Comparison of ENCODE assay signal across 8 cellular contexts in genomic region chr12:91381309-91381804, GRCh38.
DNase-seq lines count a peak whose midpoint lies in the region; ATAC-seq and TF ChIP-seq lines count a peak whose summit lies in the region.

No MANE protein-coding gene starts in this region.

- H3K27me3 ChIP-seq in mammary epithelial cell (ENCODE audit: insufficient read depth, low read length) = no peaks in the 10 kb centered on the region
- H3K27me3 ChIP-seq in iPS-18a (ENCODE audit: control insufficient read depth, insufficient read depth, low read length) = no peaks in the 10 kb centered on the region
- H3K27me3 ChIP-seq in sigmoid colon = no peaks in the 10 kb centered on the region

- CTCF ChIA-PET in mammary epithelial cell (lab: Charles Lee; ENCODE audit: low non-redundant PET) = interaction anchor here (0.5 to 0.8 kb wide), 4 partner anchors 32 to 1243 kb away, joined by 4 to 15 read pairs (median 4); no protein-coding TSS in a partner anchor

- in situ Hi-C loops in mammary epithelial cell (cut with MboI; ENCODE audit: low sequenced_read_pairs in 2 of 2) = loop anchor here (25.0 kb wide), 4 partner anchors 756 to 1256 kb away; partner anchors contain the start of gene BTG1 (in 1 of the 2)

- no peak for DNase-seq in Right ventricle myocardium inferior (ENCODE audit: missing footprints)
- no peak for DNase-seq in cardiac septum (ENCODE audit: low spot score)
- peak; percentile 17 for DNase-seq in NCI-H460 (ENCODE audit: extremely low read depth, low read depth)
- peak; percentile 81 for DNase-seq in mammary epithelial cell
- DNase-seq in sigmoid colon = peak; percentile 80
- no peak for DNase-seq in NCI-H774 (lab: John Stamatoyannopoulos, UW)

- TF ChIP-seq EP300 in sigmoid colon (IDR thresholded peaks at IDR 0.05) = no peak

- H3K9me3 ChIP-seq in mammary epithelial cell (replicated peaks; ENCODE audit: insufficient read depth, low read length) (no peaks in the 10 kb centered on the region), iPS-18a (ENCODE audit: control insufficient read depth, low read depth, low read length) (no peaks in the 10 kb centered on the region), sigmoid colon (no peaks in the 10 kb centered on the region)

- 15% methylated on average over 11 of the region's 11 CpGs for WGBS in mammary epithelial cell (ENCODE audit: low coverage, missing lambda C conversion rate)
- 25 to 71% methylated on average over 11 of the region's 11 CpGs for WGBS in sigmoid colon, 2 donors

- dilution Hi-C loops in mammary epithelial cell (cut with HindIII; ENCODE audit: low sequenced_read_pairs) = no loop called here

- peaks cover 6% of the 10 kb centered on the region for H3K4me1 ChIP-seq in mammary epithelial cell (ENCODE audit: insufficient read depth, low read length)
- H3K4me1 ChIP-seq in iPS-18a (ENCODE audit: control insufficient read depth, low read depth, low read length) = peaks cover 37% of the 10 kb centered on the region
- H3K4me1 ChIP-seq in sigmoid colon = peaks cover 0 to 12% (median 8%) of the 10 kb centered on the region in 4 donors

- TF ChIP-seq CTCF in mammary epithelial cell (conservative IDR thresholded peaks at IDR 0.05 in 1 of 2, IDR thresholded peaks at IDR 0.05 in 1 of 2; ENCODE audit: extremely low read depth in 1 of 2, insufficient read depth in 1 of 2, low read depth in 1 of 2, low read length in 2 of 2) (no peak), sigmoid colon (IDR thresholded peaks at IDR 0.05) (no peak)

- peak; percentile 88 for ATAC-seq in Right ventricle myocardium inferior
- ATAC-seq in HG02870 (IDR thresholded peaks at IDR 0.05; ENCODE audit: unreplicated experiment) = peak; percentile 78

- intact Hi-C loops in Right ventricle myocardium inferior (cut with DNase I) (loop anchor here (2.0 to 5.0 kb wide), 3 partner anchors 766 to 1227 kb away; partner anchors contain the start of gene BTG1), cardiac septum (cut with DNase I) (loop anchor here (2.0 to 10.0 kb wide), 5 partner anchors 431 to 1266 kb away; partner anchors contain the start of gene BTG1), mammary epithelial cell (cut with micrococcal nuclease) (loop anchor here (5.0 kb wide), 1 partner anchor 626 kb away; no protein-coding TSS in a partner anchor), sigmoid colon (cut with DNase I) (loop anchor here (2.0 to 5.0 kb wide), 2 partner anchors 765 to 1266 kb away; no protein-coding TSS in a partner anchor)

- peak overlapping the region; percentile 94 for H3K4me2 ChIP-seq in mammary epithelial cell (ENCODE audit: insufficient read depth, low read depth, low read length)

- H3K36me3 ChIP-seq in mammary epithelial cell (ENCODE audit: insufficient read depth, low read length) (no peaks in the 10 kb centered on the region), iPS-18a (ENCODE audit: control insufficient read depth, low read depth, low read length) (no peaks in the 10 kb centered on the region), sigmoid colon (no peaks in the 10 kb centered on the region)

- H3K9ac ChIP-seq in mammary epithelial cell (ENCODE audit: insufficient read depth, low read length) = no peak overlapping the region
- peak overlapping the region; percentile 95 for H3K9ac ChIP-seq in iPS-18a (ENCODE audit: low read length)

- no TSS peak for BruUV-seq in mammary epithelial cell (replicated peaks; lab: Mats Ljungman, UMichigan)

- H4K20me1 ChIP-seq in mammary epithelial cell (ENCODE audit: insufficient read depth, low read length) = no peaks in the 10 kb centered on the region

- peak overlapping the region; percentile 78 for H2AFZ ChIP-seq in mammary epithelial cell (ENCODE audit: low read depth, low read length)

- H3K27ac ChIP-seq in mammary epithelial cell (ENCODE audit: insufficient read depth, low read depth, low read length) = no peak overlapping the region
- peak overlapping the region; percentile 98 for H3K27ac ChIP-seq in iPS-18a (ENCODE audit: low read length)
- peak overlapping the region; percentile 49 to 78 (median 62) for H3K27ac ChIP-seq in sigmoid colon

- peak overlapping the region; percentile 18 to 45 (median 43) for H3K4me3 ChIP-seq in mammary epithelial cell (replicated peaks in 1 of 3; ENCODE audit: insufficient read depth in 1 of 3, low read depth in 2 of 3, low read length in 3 of 3)
- H3K4me3 ChIP-seq in iPS-18a (ENCODE audit: low read length) = peak overlapping the region; percentile 76
- H3K4me3 ChIP-seq in sigmoid colon = peak overlapping the region; percentile 38 to 50 (median 44)

- TF ChIP-seq POLR2A in sigmoid colon (IDR thresholded peaks at IDR 0.05) = no peak

- no peaks in the 10 kb centered on the region for H3K79me2 ChIP-seq in mammary epithelial cell (ENCODE audit: insufficient read depth, low read length)

Comparison
In these comparisons a context has a peak if more than half of its experiments do, and no peak if none do; other contexts are left out.
1. DNase-seq: peak in NCI-H460 (single experiment), mammary epithelial cell (single experiment) and sigmoid colon (single experiment); none in Right ventricle myocardium inferior (single experiment), cardiac septum (single experiment) and NCI-H774 (single experiment).
2. Peak in every context shown above with its lines, with median percentiles within 50 percentile points of each other: H3K4me3 ChIP-seq.